ENCODE assay signal across 8 cellular contexts in genomic region chr7:120014301-120014700, GRCh38.
DNase-seq lines count a peak whose midpoint lies in the region; ATAC-seq, FAIRE-seq and TF ChIP-seq lines count a peak whose summit lies in the region.
"Not testable (repeated sequence)": the region's sequence is repeated elsewhere in the genome, so short reads cannot be mapped to it uniquely, and the experiment has no call there.

No MANE protein-coding gene starts in this region.

- H3K4me1 ChIP-seq in GM23338 (ENCODE audit: insufficient read depth) (peaks cover 24% of the 10 kb centered on the region), HUES48 (ENCODE audit: control insufficient read depth, insufficient read depth, low read length) (peaks cover 15% of the 10 kb centered on the region), iPS-18a (ENCODE audit: control insufficient read depth, low read depth, low read length) (peaks cover 16% of the 10 kb centered on the region), neural progenitor cell (peaks cover 19% of the 10 kb centered on the region)
- H3K4me1 ChIP-seq in astrocyte (ENCODE audit: insufficient read depth, low read length); endodermal cell (ENCODE audit: control insufficient read depth, insufficient read depth, low read length); mesendoderm (ENCODE audit: control insufficient read depth, low read depth, low read length): not testable (repeated sequence)

- not testable (repeated sequence) for H2BK120ac ChIP-seq in mesendoderm (ENCODE audit: low read depth, low read length)

- peak overlapping the region; percentile 22; the same call in 1 of the 2 replicates for H3K4me2 ChIP-seq in GM23338
- H3K4me2 ChIP-seq in astrocyte (ENCODE audit: low read length); mesendoderm (ENCODE audit: low read length); neural progenitor cell: not testable (repeated sequence)

- H3K27me3 ChIP-seq in GM23338 (ENCODE audit: insufficient read depth); HUES48 (ENCODE audit: control insufficient read depth, insufficient read depth, low read length); astrocyte (ENCODE audit: insufficient read depth, low read length); iPS-18a (ENCODE audit: control insufficient read depth, insufficient read depth, low read length); mesendoderm (ENCODE audit: insufficient read depth, low read length, poor library complexity); neural progenitor cell: not testable (repeated sequence)
- H3K27me3 ChIP-seq in endodermal cell (ENCODE audit: control insufficient read depth, insufficient read depth, low read length, poor library complexity, severe bottlenecking) = peaks cover 34% of the 10 kb centered on the region

- H3F3A ChIP-seq in GM23338 (replicated peaks; ENCODE audit: low read depth); neural progenitor cell (ENCODE audit: low read depth): not testable (repeated sequence)

- not testable (repeated sequence) for H4K8ac ChIP-seq in mesendoderm (ENCODE audit: low read depth, low read length)

- not testable (repeated sequence) for H3K23ac ChIP-seq in mesendoderm (ENCODE audit: low read length)

- not testable (repeated sequence) for TF ChIP-seq CTCF in GM23338 (conservative IDR thresholded peaks at IDR 0.05; ENCODE audit: low read depth in 2 of 2); astrocyte (IDR thresholded peaks at IDR 0.05; ENCODE audit: insufficient read depth, low read depth, low read length); endodermal cell (conservative IDR thresholded peaks at IDR 0.05); neural progenitor cell (IDR thresholded peaks at IDR 0.05)

- H3K79me1 ChIP-seq in mesendoderm (ENCODE audit: low read length) = not testable (repeated sequence)

- H3K27me3 Mint-ChIP-seq in GM23338 (ENCODE audit: insufficient read depth, low read depth, poor library complexity); astrocyte (ENCODE audit: low read depth, unreplicated experiment); neural progenitor cell (ENCODE audit: insufficient read depth, low read depth): not testable (repeated sequence)
- H3K27me3 Mint-ChIP-seq in endodermal cell (ENCODE audit: insufficient read depth) = peaks cover 43% of the 10 kb centered on the region

- H3K9ac ChIP-seq in HUES48 (ENCODE audit: low read depth, low read length) (0 out of 2 replicates have a peak overlapping the region, but pooled peaks have one; percentile 25), iPS-18a (ENCODE audit: low read length) (peak overlapping the region; percentile 25)
- H3K9ac ChIP-seq in astrocyte (ENCODE audit: low read length); endodermal cell (ENCODE audit: extremely low read depth, low read length, poor library complexity, severe bottlenecking); mesendoderm (ENCODE audit: low read length); neural progenitor cell: not testable (repeated sequence)

- H3K27ac Mint-ChIP-seq in GM23338 (peak overlapping the region; percentile 86), astrocyte (ENCODE audit: unreplicated experiment) (peak overlapping the region; percentile 49), endodermal cell (peak overlapping the region; percentile 81), neural progenitor cell (peak overlapping the region; percentile 14)

- not testable (repeated sequence) for H2AK5ac ChIP-seq in mesendoderm (ENCODE audit: low read length)

- H3K4me3 ChIP-seq in GM23338; HUES48 (ENCODE audit: low read depth, low read length); astrocyte (ENCODE audit: insufficient read depth, low read depth, low read length); endodermal cell (ENCODE audit: low read length); iPS-18a (ENCODE audit: low read length); mesendoderm (ENCODE audit: low read length); neural progenitor cell: not testable (repeated sequence)

- not testable (repeated sequence) for H3K36me3 ChIP-seq in GM23338 (ENCODE audit: insufficient read depth); HUES48 (ENCODE audit: control insufficient read depth, insufficient read depth, low read length); astrocyte (ENCODE audit: insufficient read depth, low read length); endodermal cell (ENCODE audit: control insufficient read depth, insufficient read depth, low read length); iPS-18a (ENCODE audit: control insufficient read depth, low read depth, low read length); mesendoderm (ENCODE audit: control insufficient read depth, insufficient read depth, low read length); neural progenitor cell

- H3K36me3 Mint-ChIP-seq in GM23338 (ENCODE audit: low read depth); astrocyte (ENCODE audit: low read depth, unreplicated experiment); endodermal cell (ENCODE audit: low read depth); neural progenitor cell: not testable (repeated sequence)

- not testable (repeated sequence) for H2BK15ac ChIP-seq in mesendoderm (replicated peaks; ENCODE audit: low read depth)

- H2AFZ ChIP-seq in GM23338; astrocyte (ENCODE audit: low read depth, low read length): not testable (repeated sequence)
- H2AFZ ChIP-seq in neural progenitor cell (replicated peaks) = peak overlapping the region; percentile 59

- not testable (repeated sequence) for H4K5ac ChIP-seq in mesendoderm (ENCODE audit: low read length)

- H4K20me1 ChIP-seq in GM23338 (replicated peaks; ENCODE audit: insufficient read depth); astrocyte (ENCODE audit: insufficient read depth, low read length); neural progenitor cell (ENCODE audit: low read depth): not testable (repeated sequence)

- H3K27ac ChIP-seq in GM23338 (ENCODE audit: low read depth) (peak overlapping the region; percentile 89), HUES48 (ENCODE audit: low read depth, low read length) (peak overlapping the region; percentile 86), endodermal cell (ENCODE audit: low read depth, low read length) (peak overlapping the region; percentile 68)
- H3K27ac ChIP-seq in astrocyte (ENCODE audit: low read depth, low read length); iPS-18a (ENCODE audit: low read length); mesendoderm (ENCODE audit: low read depth, low read length); neural progenitor cell: not testable (repeated sequence)

- H3K56ac ChIP-seq in mesendoderm (ENCODE audit: low read length) = not testable (repeated sequence)

- not testable (repeated sequence) for H3K9me2 ChIP-seq in GM23338 (ENCODE audit: insufficient read depth)

- WGBS in endodermal cell (ENCODE audit: insufficient coverage in 1 of 2, insufficient read length in 1 of 2), 2 experiments = 63 to 73% methylated on average over 3 to 4 of the region's 5 CpGs
- WGBS in mesendoderm (ENCODE audit: extremely low coverage, insufficient coverage, low lambda C conversion rate) = 100% methylated on average over 2 of the region's 5 CpGs

- not testable (repeated sequence) for H3K9me3 ChIP-seq in HUES48 (ENCODE audit: control insufficient read depth, insufficient read depth, low read length); astrocyte (ENCODE audit: insufficient read depth, low read depth, low read length); endodermal cell (ENCODE audit: control insufficient read depth, low read length); iPS-18a (ENCODE audit: control insufficient read depth, low read depth, low read length); neural progenitor cell (ENCODE audit: low read depth)

- not testable (repeated sequence) for H3K18ac ChIP-seq in mesendoderm (ENCODE audit: low read length)

- peak; percentile 44; the same call in 2 of the 3 replicates for ATAC-seq in GM23338

- not testable (repeated sequence) for H3K9me3 Mint-ChIP-seq in GM23338; astrocyte (ENCODE audit: unreplicated experiment); neural progenitor cell
- peaks cover 12% of the 10 kb centered on the region for H3K9me3 Mint-ChIP-seq in endodermal cell

- peak; percentile 56 for DNase-seq in GM23338 (ENCODE audit: low spot score)
- peak; percentile 7 for DNase-seq in NCI-H82 (lab: John Stamatoyannopoulos, UW)
- DNase-seq in astrocyte (ENCODE audit: low read depth); neural progenitor cell (ENCODE audit: low spot score): not testable (repeated sequence)
- peak; percentile 71 for DNase-seq in endodermal cell
- peak; percentile 76 for DNase-seq in mesendoderm

- H3K4me3 Mint-ChIP-seq in GM23338; astrocyte (ENCODE audit: unreplicated experiment); endodermal cell; neural progenitor cell: not testable (repeated sequence)

- not testable (repeated sequence) for H3K4me1 Mint-ChIP-seq in GM23338
- H3K4me1 Mint-ChIP-seq in astrocyte (ENCODE audit: low read depth, unreplicated experiment) = peaks cover 11% of the 10 kb centered on the region
- H3K4me1 Mint-ChIP-seq in endodermal cell = peaks cover 11% of the 10 kb centered on the region
- H3K4me1 Mint-ChIP-seq in neural progenitor cell = peaks cover 11% of the 10 kb centered on the region

- not testable (repeated sequence) for FAIRE-seq in astrocyte (lab: Jason Lieb, UNC)

- H3K4ac ChIP-seq in mesendoderm (ENCODE audit: low read depth, low read length) = not testable (repeated sequence)

- not testable (repeated sequence) for H3K79me2 ChIP-seq in GM23338 (replicated peaks; ENCODE audit: insufficient read depth); astrocyte (ENCODE audit: insufficient read depth, low read length); mesendoderm (ENCODE audit: control insufficient read depth, insufficient read depth, low read length); neural progenitor cell (ENCODE audit: low read depth)

- H2BK5ac ChIP-seq in mesendoderm (ENCODE audit: low read length) = not testable (repeated sequence)

Comparison
In these comparisons a context has a peak if more than half of its experiments do, and no peak if none do; other contexts are left out.
1. H3K27ac Mint-ChIP-seq: peak in every context shown above with its lines; median percentile 86 in GM23338; 81 in endodermal cell; 49 in astrocyte; 14 in neural progenitor cell.